Comparison of ENCODE assay signal across 1 cellular context in the genomic region with DNA sequence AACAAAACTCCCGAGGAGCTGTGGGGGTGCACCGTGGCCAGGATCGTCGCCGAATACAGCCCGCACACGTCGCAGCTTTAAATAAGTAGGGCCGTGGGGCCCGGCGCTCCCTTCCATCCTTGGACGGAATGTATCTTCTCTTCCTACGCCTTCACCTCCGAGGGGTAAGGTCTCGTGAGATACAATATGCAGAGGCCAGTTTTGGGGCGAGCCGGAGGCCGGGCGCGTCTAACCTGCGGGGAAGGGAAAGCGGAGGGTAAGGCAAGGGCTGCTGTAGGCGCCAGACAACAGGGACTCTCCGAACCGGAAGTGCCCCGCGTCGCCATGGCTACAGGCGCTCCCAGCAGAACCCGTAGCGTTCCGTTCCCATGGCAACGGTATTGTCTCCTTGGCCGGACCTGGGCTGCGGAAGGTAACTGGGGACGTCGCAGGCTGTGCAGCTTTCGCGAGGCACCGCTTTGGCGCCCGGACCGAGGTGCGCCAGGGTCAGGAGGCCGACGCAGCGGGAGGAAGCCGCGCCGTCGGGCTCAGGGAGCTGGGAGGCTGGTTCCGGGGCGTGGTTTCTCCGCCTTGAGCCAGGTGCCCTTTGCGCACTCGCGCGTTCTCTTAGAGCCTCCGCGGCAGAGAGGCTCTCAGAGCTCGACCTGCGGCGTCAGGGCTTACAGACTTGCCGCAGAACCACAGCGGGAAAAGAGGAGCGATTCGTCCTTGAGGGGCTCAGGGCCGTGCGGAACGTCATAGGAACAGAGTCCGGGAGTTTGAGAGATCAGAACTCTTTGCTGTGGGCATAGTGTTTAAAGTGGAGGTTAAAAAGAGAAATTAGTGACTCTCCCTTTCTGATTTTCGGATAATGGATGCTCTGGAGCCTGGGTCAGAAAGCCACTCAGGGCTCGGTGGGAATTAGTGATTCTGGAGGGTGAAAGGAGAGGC.
TF ChIP-seq lines count a peak whose summit lies in the region.

A gene with protein sequence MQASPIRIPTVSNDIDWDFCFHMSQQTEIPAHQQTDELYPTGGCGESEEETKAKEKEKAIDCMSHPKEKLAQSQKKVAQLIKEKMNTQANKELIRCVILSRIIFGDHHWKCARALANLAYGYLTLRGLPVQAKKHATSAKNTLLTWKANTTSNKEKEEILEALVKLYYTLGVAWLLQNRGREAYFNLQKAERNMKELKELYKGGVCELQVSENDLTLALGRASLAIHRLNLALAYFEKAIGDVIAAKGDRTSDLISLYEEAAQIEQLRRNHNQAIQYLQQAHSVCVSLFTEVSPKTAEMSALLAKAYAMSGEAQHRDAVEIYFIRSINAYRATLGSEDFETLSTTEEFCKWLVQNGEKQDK (plus strand): TSS at position 380 of the 930 bp plus-strand sequence. CDS start 1,508 bp downstream, outside the sequence.

TF ChIP-seq in HEK293, 187 proteins besides CTCF, POLR2A, EP300 and RAD21 (continued from another document and continues in another):
- TF ChIP-seq ZBTB11 (tag by site-specific recombination; conservative IDR thresholded peaks at IDR 0.05; ENCODE audit: low read depth) (peak; percentile 99), ZNF2 (tag by site-specific recombination; IDR thresholded peaks at IDR 0.05) (peak; percentile 78), ZNF76 (tag by site-specific recombination; IDR thresholded peaks at IDR 0.05; ENCODE audit: borderline replicate concordance, low read depth) (peak; percentile 85), ZNF24 (tag by site-specific recombination; IDR thresholded peaks at IDR 0.05) (peak; percentile 31), ZNF561 (tag by site-specific recombination; IDR thresholded peaks at IDR 0.05; ENCODE audit: borderline replicate concordance) (peak; percentile 71; the same call in 1 of the 2 replicates), ZNF830 (tag by site-specific recombination; IDR thresholded peaks at IDR 0.05; ENCODE audit: low read depth) (no peak), ZNF202 (tag by site-specific recombination; IDR thresholded peaks at IDR 0.05; ENCODE audit: borderline replicate concordance) (no peak), MEIS1 (CRISPR knock-in tag; IDR thresholded peaks at IDR 0.05; ENCODE audit: borderline replicate concordance) (no peak), ZNF501 (tag by site-specific recombination; IDR thresholded peaks at IDR 0.05) (peak; percentile 92), ZFP41 (tag by site-specific recombination; IDR thresholded peaks at IDR 0.05; ENCODE audit: borderline replicate concordance) (no peak), ZNF341 (tag by site-specific recombination; IDR thresholded peaks at IDR 0.05; ENCODE audit: low read depth) (peak; percentile 70), ZNF138 (tag by site-specific recombination; IDR thresholded peaks at IDR 0.05; ENCODE audit: borderline replicate concordance) (no peak), ZNF571 (tag by site-specific recombination; IDR thresholded peaks at IDR 0.05) (no peak), BCL11A (tag by site-specific recombination; IDR thresholded peaks at IDR 0.05; ENCODE audit: low read depth) (no peak), GLI4 (tag by site-specific recombination; IDR thresholded peaks at IDR 0.05) (no peak), ZNF148 (tag by site-specific recombination; IDR thresholded peaks at IDR 0.05; ENCODE audit: borderline replicate concordance) (no peak), ZNF707 (tag by site-specific recombination; IDR thresholded peaks at IDR 0.05) (no peak), ZNF792 (tag by site-specific recombination; IDR thresholded peaks at IDR 0.05) (no peak), ZNF121 (tag by site-specific recombination; IDR thresholded peaks at IDR 0.05) (no peak), ZSCAN4 (tag by site-specific recombination; IDR thresholded peaks at IDR 0.05) (peak; percentile 25; the same call in 1 of the 2 replicates), ZNF184 (tag by site-specific recombination; IDR thresholded peaks at IDR 0.05) (no peak), ZNF221 (tag by site-specific recombination; IDR thresholded peaks at IDR 0.05; ENCODE audit: borderline replicate concordance) (no peak), PRDM1 (tag by site-specific recombination; IDR thresholded peaks at IDR 0.05) (peak; percentile 93), ZNF426 (tag by site-specific recombination; IDR thresholded peaks at IDR 0.05) (no peak), ZBTB10 (tag by site-specific recombination; IDR thresholded peaks at IDR 0.05) (no peak), SETDB1 (IDR thresholded peaks at IDR 0.05; ENCODE audit: insufficient read length, low read length) (no peak), KLF7 (tag by site-specific recombination; IDR thresholded peaks at IDR 0.05; ENCODE audit: borderline replicate concordance) (peak; percentile 14; the same call in 1 of the 2 replicates)
- TF ChIP-seq, protein P1, sequence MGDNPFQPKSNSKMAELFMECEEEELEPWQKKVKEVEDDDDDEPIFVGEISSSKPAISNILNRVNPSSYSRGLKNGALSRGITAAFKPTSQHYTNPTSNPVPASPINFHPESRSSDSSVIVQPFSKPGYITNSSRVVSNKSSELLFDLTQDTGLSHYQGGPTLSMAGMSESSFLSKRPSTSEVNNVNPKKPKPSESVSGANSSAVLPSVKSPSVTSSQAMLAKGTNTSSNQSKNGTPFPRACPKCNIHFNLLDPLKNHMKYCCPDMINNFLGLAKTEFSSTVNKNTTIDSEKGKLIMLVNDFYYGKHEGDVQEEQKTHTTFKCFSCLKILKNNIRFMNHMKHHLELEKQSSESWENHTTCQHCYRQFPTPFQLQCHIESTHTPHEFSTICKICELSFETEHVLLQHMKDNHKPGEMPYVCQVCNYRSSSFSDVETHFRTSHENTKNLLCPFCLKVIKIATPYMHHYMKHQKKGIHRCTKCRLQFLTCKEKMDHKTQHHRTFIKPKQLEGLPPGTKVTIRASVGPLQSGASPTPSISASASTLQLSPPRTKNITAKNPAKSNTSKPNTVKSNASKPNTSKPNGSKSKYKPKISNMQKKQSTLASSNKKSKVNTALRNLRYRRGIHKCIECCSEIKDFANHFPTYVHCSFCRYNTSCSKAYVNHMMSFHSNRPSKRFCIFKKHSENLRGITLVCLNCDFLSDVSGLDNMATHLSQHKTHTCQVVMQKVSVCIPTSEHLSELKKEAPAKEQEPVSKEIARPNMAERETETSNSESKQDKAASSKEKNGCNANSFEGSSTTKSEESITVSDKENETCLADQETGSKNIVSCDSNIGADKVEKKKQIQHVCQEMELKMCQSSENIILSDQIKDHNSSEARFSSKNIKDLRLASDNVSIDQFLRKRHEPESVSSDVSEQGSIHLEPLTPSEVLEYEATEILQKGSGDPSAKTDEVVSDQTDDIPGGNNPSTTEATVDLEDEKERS (tag by site-specific recombination; IDR thresholded peaks at IDR 0.05), result no peak
- TF ChIP-seq, protein P2, sequence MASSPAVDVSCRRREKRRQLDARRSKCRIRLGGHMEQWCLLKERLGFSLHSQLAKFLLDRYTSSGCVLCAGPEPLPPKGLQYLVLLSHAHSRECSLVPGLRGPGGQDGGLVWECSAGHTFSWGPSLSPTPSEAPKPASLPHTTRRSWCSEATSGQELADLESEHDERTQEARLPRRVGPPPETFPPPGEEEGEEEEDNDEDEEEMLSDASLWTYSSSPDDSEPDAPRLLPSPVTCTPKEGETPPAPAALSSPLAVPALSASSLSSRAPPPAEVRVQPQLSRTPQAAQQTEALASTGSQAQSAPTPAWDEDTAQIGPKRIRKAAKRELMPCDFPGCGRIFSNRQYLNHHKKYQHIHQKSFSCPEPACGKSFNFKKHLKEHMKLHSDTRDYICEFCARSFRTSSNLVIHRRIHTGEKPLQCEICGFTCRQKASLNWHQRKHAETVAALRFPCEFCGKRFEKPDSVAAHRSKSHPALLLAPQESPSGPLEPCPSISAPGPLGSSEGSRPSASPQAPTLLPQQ (tag by site-specific recombination; IDR thresholded peaks at IDR 0.05), result peak; percentile 93
- TF ChIP-seq, protein P3, sequence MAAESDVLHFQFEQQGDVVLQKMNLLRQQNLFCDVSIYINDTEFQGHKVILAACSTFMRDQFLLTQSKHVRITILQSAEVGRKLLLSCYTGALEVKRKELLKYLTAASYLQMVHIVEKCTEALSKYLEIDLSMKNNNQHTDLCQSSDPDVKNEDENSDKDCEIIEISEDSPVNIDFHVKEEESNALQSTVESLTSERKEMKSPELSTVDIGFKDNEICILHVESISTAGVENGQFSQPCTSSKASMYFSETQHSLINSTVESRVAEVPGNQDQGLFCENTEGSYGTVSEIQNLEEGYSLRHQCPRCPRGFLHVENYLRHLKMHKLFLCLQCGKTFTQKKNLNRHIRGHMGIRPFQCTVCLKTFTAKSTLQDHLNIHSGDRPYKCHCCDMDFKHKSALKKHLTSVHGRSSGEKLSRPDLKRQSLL (tag by site-specific recombination; IDR thresholded peaks at IDR 0.05), result peak; percentile 94
- TF ChIP-seq, protein P4, sequence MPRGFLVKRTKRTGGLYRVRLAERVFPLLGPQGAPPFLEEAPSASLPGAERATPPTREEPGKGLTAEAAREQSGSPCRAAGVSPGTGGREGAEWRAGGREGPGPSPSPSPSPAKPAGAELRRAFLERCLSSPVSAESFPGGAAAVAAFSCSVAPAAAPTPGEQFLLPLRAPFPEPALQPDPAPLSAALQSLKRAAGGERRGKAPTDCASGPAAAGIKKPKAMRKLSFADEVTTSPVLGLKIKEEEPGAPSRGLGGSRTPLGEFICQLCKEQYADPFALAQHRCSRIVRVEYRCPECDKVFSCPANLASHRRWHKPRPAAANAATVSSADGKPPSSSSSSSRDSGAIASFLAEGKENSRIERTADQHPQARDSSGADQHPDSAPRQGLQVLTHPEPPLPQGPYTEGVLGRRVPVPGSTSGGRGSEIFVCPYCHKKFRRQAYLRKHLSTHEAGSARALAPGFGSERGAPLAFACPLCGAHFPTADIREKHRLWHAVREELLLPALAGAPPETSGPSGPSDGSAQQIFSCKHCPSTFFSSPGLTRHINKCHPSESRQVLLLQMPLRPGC (tag by site-specific recombination; IDR thresholded peaks at IDR 0.05), result peak; percentile 21; the same call in 1 of the 2 replicates
